Comparison of ENCODE assay signal across 1 cellular context in the genomic region with DNA sequence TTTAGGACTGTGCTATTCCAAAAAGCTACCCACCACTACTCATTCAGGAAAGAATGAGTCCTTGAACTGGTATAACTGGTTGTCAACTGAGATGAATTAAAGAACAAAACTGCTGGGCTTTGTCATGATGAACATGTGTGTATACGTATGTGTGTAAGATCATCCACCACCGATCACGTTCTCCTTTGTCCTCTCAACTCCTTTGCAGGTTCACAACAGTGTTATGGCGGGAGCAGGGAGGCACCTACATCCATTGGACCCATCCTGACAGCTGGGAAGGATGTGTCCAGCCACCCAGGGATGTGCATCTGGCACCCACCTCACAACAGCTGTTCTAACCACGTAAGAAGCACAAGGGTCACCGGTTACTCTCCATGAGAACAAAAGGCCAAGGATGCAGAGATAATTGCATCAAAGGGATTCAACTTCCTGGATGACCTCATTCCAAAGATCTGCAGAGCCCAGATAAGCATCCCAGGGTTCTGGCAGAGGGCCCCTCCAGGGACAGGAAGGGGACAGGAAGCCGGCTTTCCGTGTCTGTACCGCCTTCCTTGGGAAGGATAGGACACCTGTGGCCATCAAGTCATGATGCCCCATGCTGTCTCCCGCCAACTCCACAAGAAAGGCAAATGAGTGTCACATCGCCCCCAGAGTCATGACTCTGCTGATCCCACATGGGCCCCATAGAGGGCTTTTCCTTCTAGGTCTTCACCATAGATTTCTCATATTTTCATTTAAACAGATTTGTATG.
TF ChIP-seq lines count a peak whose summit lies in the region.

No MANE protein-coding gene starts in this region.

TF ChIP-seq in H1, 55 proteins besides CTCF, POLR2A, EP300 and RAD21 (continued from another document):
- no peak for TF ChIP-seq CBX8 (IDR thresholded peaks at IDR 0.05; ENCODE audit: borderline replicate concordance, low read depth, low read length)
